In genomic region chr2:217420868-217421267, GRCh38 we compare ENCODE assay signal across 19 cellular contexts.
"Had no signal": no experiment of that assay in that cellular context is flagged by ENCODE, and none has a peak within 500 bp of the region (broad histone marks: within the 10 kb centered on the region; RNA-seq: fewer than 3 reads in every experiment).

No MANE protein-coding gene starts in this region.

- ATAC-seq: activated CD8-positive, alpha-beta T cell treated with anti-CD3 and anti-CD28 coated beads, Interleukin-2, amount 10 ng/mL, durations not matched to agents 7 days and 5 days; activated naive CD4-positive, alpha-beta T cell treated with anti-CD3 and anti-CD28 coated beads, Interleukin-2, amount 50 U/mL, for 72 hours; activated T-cell treated with anti-CD3 and anti-CD28 coated beads, Interleukin-2, amount 50 U/mL, for 72 hours; left lobe of liver; natural killer cell; right cardiac atrium; stimulated activated naive CD8-positive, alpha-beta T cell treated with anti-CD3 and anti-CD28 coated beads, Interleukin-15, amount 100 ng/mL, for 72 hours; WTC11 had no signal

- DNase-seq: activated CD4-positive, alpha-beta T cell treated with anti-CD3 and anti-CD28 coated beads for 4 hours; activated CD8-positive, alpha-beta memory T cell treated with anti-CD3 and anti-CD28 coated beads, Interleukin-2, amount 50 U/mL, for 4 hours; activated CD8-positive, alpha-beta T cell treated with anti-CD3 and anti-CD28 coated beads, Interleukin-2, amount 10 ng/mL, durations not matched to agents 7 days and 5 days; activated gamma-delta T cell; activated T-cell treated with anti-CD3 and anti-CD28 coated beads, Interleukin-2, amount 50 U/mL, for 72 hours; brain microvascular endothelial cell; effector memory CD4-positive, alpha-beta T cell; islet precursor cell; natural killer cell; nucleus accumbens; right cardiac atrium; stimulated activated naive CD8-positive, alpha-beta T cell treated with anti-CD3 and anti-CD28 coated beads, Interleukin-15, amount 100 ng/mL, for 72 hours had no signal

- H3K27ac Mint-ChIP-seq: activated CD8-positive, alpha-beta T cell treated with anti-CD3 and anti-CD28 coated beads, Interleukin-2, amount 10 ng/mL, durations not matched to agents 7 days and 5 days; activated naive CD4-positive, alpha-beta T cell treated with anti-CD3 and anti-CD28 coated beads, Interleukin-2, amount 50 U/mL, for 72 hours; activated T-cell treated with anti-CD3 and anti-CD28 coated beads, Interleukin-2, amount 50 U/mL, for 72 hours; dendritic cell treated with granulocyte-macrophage colony-stimulating factor and Interleukin-4, amounts not matched to agents 40 ng/mL and 50 ng/mL, for 4 days; natural killer cell; stimulated activated naive CD8-positive, alpha-beta T cell treated with anti-CD3 and anti-CD28 coated beads, Interleukin-15, amount 100 ng/mL, for 72 hours; T-helper 1 cell treated with Interleukin-12 subunit alpha and Interleukin-12 subunit beta and Interleukin-4 antibody, amounts not matched to agents 30 μg/mL and 1 μg/mL, for 36 hours; WTC11 had no signal

- H3K27me3 ChIP-seq: brain microvascular endothelial cell, tibial nerve had no signal

- H3K4me3 Mint-ChIP-seq: activated CD8-positive, alpha-beta T cell treated with anti-CD3 and anti-CD28 coated beads, Interleukin-2, amount 10 ng/mL, durations not matched to agents 7 days and 5 days; activated T-cell treated with anti-CD3 and anti-CD28 coated beads, Interleukin-2, amount 50 U/mL, for 72 hours; central memory CD8-positive, alpha-beta T cell; dendritic cell treated with granulocyte-macrophage colony-stimulating factor and Interleukin-4, amounts not matched to agents 40 ng/mL and 50 ng/mL, for 4 days; natural killer cell; stimulated activated naive CD8-positive, alpha-beta T cell treated with anti-CD3 and anti-CD28 coated beads, Interleukin-15, amount 100 ng/mL, for 72 hours; T-helper 1 cell treated with Interleukin-12 subunit alpha and Interleukin-12 subunit beta and Interleukin-4 antibody, amounts not matched to agents 30 μg/mL and 1 μg/mL, for 36 hours; WTC11 had no signal

- H3K9me3 ChIP-seq: tibial nerve had no signal

- H3K27me3 Mint-ChIP-seq: central memory CD8-positive, alpha-beta T cell; stimulated activated naive CD8-positive, alpha-beta T cell treated with anti-CD3 and anti-CD28 coated beads, Interleukin-15, amount 100 ng/mL, for 72 hours had no signal

- H3K9me3 Mint-ChIP-seq: activated naive CD4-positive, alpha-beta T cell treated with anti-CD3 and anti-CD28 coated beads, Interleukin-2, amount 50 U/mL, for 72 hours; activated T-cell treated with anti-CD3 and anti-CD28 coated beads, Interleukin-2, amount 50 U/mL, for 72 hours; central memory CD8-positive, alpha-beta T cell; dendritic cell treated with granulocyte-macrophage colony-stimulating factor and Interleukin-4, amounts not matched to agents 40 ng/mL and 50 ng/mL, for 4 days; natural killer cell; stimulated activated naive CD8-positive, alpha-beta T cell treated with anti-CD3 and anti-CD28 coated beads, Interleukin-15, amount 100 ng/mL, for 72 hours; T-helper 1 cell treated with Interleukin-12 subunit alpha and Interleukin-12 subunit beta and Interleukin-4 antibody, amounts not matched to agents 30 μg/mL and 1 μg/mL, for 36 hours had no signal

- H3K4me1 Mint-ChIP-seq: central memory CD8-positive, alpha-beta T cell; natural killer cell; stimulated activated naive CD8-positive, alpha-beta T cell treated with anti-CD3 and anti-CD28 coated beads, Interleukin-15, amount 100 ng/mL, for 72 hours; WTC11 had no signal

- H3K4me3 ChIP-seq: tibial nerve had no signal

- H3K27ac ChIP-seq: brain microvascular endothelial cell, tibial nerve had no signal

- H3K36me3 ChIP-seq: brain microvascular endothelial cell had no signal

- H3K36me3 Mint-ChIP-seq: activated naive CD4-positive, alpha-beta T cell treated with anti-CD3 and anti-CD28 coated beads, Interleukin-2, amount 50 U/mL, for 72 hours; natural killer cell; WTC11 had no signal
